Comparison of ENCODE assay signal across 27 cellular contexts in the genomic region with DNA sequence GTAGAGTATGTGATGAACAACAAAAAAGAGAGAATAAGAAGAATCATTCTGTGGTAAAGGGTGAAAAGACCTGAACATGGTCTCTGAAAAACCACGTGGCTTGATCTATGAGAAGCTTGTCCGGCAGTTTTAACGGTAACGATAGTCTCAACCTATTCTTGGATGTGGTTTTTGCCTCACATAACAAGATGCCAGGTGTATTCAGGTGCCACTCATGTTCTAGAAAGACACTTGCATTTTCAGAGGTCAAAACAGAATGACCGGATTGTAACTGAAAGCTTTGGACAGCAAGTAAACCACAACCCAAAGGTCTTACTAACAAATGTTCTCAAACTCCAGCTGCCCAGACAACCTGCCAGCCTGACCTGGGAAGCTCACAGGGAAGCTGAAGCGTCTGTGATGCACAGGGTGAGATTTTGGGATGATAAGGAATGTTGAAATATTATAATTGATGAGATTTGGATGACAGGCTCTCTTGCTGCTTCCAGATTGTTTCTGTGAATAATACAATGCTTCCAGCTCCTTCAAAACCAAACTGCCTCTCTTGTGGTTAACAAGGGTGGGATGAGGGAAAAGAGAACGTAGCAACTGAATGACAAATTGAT.
"Had no signal": no experiment of that assay in that cellular context is flagged by ENCODE, and none has a peak within 500 bp of the region (broad histone marks: within the 10 kb centered on the region; RNA-seq: fewer than 3 reads in every experiment).

No MANE protein-coding gene starts in this region.

- H3K4me1 ChIP-seq: colonic mucosa, heart left ventricle, pancreas, prostate gland, right lobe of liver, spleen, testis, tibial nerve had no signal

- H3K27me3 ChIP-seq: colonic mucosa, heart left ventricle, pancreas, right lobe of liver, spleen, testis, tibial nerve had no signal

- H3K27ac ChIP-seq: colonic mucosa, heart left ventricle, pancreas, prostate gland, right lobe of liver, spleen, testis, tibial nerve had no signal

- H3K36me3 Mint-ChIP-seq: naive B cell; stimulated activated memory B cell treated with anti-CD40 and anti-IgM and Interleukin-4, amounts not matched to agents 10 μg/mL and 1 μg/mL and 100 μg/mL, for 72 hours had no signal

- H3K4me1 Mint-ChIP-seq: naive B cell; nephron; stimulated activated memory B cell treated with anti-CD40 and anti-IgM and Interleukin-4, amounts not matched to agents 10 μg/mL and 1 μg/mL and 100 μg/mL, for 72 hours had no signal

- H3K4me3 ChIP-seq: colonic mucosa, heart left ventricle, lung, pancreas, prostate gland, right lobe of liver, spleen, testis, tibial nerve had no signal

- H3K9me3 ChIP-seq: colonic mucosa, heart left ventricle, pancreas, prostate gland, right lobe of liver, spleen, testis, tibial nerve had no signal

- DNase-seq: colonic mucosa; dermis blood vessel endothelial cell; erythroblast; foreskin melanocyte; heart left ventricle; hippocampal formation; left colon; left ventricle myocardium superior; mesenchymal stem cell; midbrain; naive B cell; occipital lobe; pancreas; retina; right lobe of liver; spleen; stimulated activated CD4-positive, alpha-beta T cell treated with anti-CD3 and anti-CD28 coated beads, Interleukin-15, amount 100 ng/mL, for 24 hours; stimulated activated CD4-positive, alpha-beta T cell treated with anti-CD3 and anti-CD28 coated beads, Interleukin-1b, Interleukin-23, amount 100 ng/mL, for 48 hours; stimulated activated CD4-positive, alpha-beta T cell treated with anti-CD3 and anti-CD28 coated beads, Interleukin-4, amount 100 ng/mL, for 24 hours; testis had no signal

- ATAC-seq: heart left ventricle; left colon; left ventricle myocardium superior; right lobe of liver; stimulated activated memory B cell treated with anti-CD40 and anti-IgM and Interleukin-4, amounts not matched to agents 10 μg/mL and 1 μg/mL and 100 μg/mL, for 72 hours had no signal

- H3K4me3 Mint-ChIP-seq: naive B cell; nephron; stimulated activated memory B cell treated with anti-CD40 and anti-IgM and Interleukin-4, amounts not matched to agents 10 μg/mL and 1 μg/mL and 100 μg/mL, for 72 hours; stimulated activated naive CD8-positive, alpha-beta T cell treated with anti-CD3 and anti-CD28 coated beads, Interleukin-15, Interleukin-2, amounts not matched to agents 100 ng/mL and 50 ng/mL, for 24 hours had no signal

- H3K36me3 ChIP-seq: colonic mucosa, heart left ventricle, pancreas, prostate gland, right lobe of liver, spleen, tibial nerve had no signal

- H3K27ac Mint-ChIP-seq: naive B cell; nephron; stimulated activated memory B cell treated with anti-CD40 and anti-IgM and Interleukin-4, amounts not matched to agents 10 μg/mL and 1 μg/mL and 100 μg/mL, for 72 hours; stimulated activated naive CD8-positive, alpha-beta T cell treated with anti-CD3 and anti-CD28 coated beads, Interleukin-15, Interleukin-2, amounts not matched to agents 100 ng/mL and 50 ng/mL, for 24 hours had no signal

- H3K9me3 Mint-ChIP-seq: nephron; stimulated activated memory B cell treated with anti-CD40 and anti-IgM and Interleukin-4, amounts not matched to agents 10 μg/mL and 1 μg/mL and 100 μg/mL, for 72 hours; stimulated activated naive CD8-positive, alpha-beta T cell treated with anti-CD3 and anti-CD28 coated beads, Interleukin-15, Interleukin-2, amounts not matched to agents 100 ng/mL and 50 ng/mL, for 24 hours had no signal

- FAIRE-seq: endothelial cell of umbilical vein, pancreas had no signal

- H3K27me3 Mint-ChIP-seq: naive B cell; stimulated activated memory B cell treated with anti-CD40 and anti-IgM and Interleukin-4, amounts not matched to agents 10 μg/mL and 1 μg/mL and 100 μg/mL, for 72 hours had no signal
